Comparison of ENCODE assay signal across 17 cellular contexts in the genomic region with DNA sequence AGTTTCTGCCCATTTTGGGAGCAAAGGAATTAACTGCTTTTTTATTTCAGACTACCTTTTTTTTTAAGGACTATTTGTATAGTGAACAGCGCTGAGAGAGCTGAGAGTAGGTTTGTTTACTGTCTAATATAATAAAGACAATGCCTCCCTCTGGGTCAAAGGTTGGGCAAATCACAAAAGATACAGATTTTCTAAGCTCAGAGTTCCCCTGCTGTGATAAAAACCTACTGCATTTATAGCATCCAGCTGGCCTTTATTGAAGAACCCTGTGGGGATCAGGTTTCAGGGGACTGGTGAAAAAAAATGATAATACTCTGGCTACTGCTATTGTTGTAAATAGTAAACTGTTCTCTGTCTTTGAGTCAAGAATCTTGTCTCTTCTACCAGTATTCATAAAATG. TPM values are rescaled to one million over a fixed set of nuclear protein-coding genes. Genes with fewer than 3 reads are reported as not detected.
DNase-seq lines count a peak whose midpoint lies in the region; ATAC-seq and TF ChIP-seq lines count a peak whose summit lies in the region.
"Had no signal": no experiment of that assay in that cellular context is flagged by ENCODE, and none has a peak within 500 bp of the region (broad histone marks: within the 10 kb centered on the region; RNA-seq: fewer than 3 reads in every experiment).

No MANE protein-coding gene starts in this region.

- H3K79me2 ChIP-seq in KMS-11 (ENCODE audit: insufficient read depth, low read depth) = no peaks in the 10 kb centered on the region

- H2AFZ ChIP-seq in KMS-11 (ENCODE audit: low read depth) = peak overlapping the region; percentile 5; the same call in 1 of the 2 replicates

- in situ Hi-C loops in GM13977 (cut with MboI; ENCODE audit: low pct_unique_long_range_greater_than_20kb, low sequenced_read_pairs, unreplicated experiment) = loop anchor here (25.0 kb wide), 1 partner anchor 692 kb away; no protein-coding TSS in a partner anchor

- no peaks in the 10 kb centered on the region for H3K9me3 ChIP-seq in left ventricle myocardium inferior (replicated peaks)
- H3K9me3 ChIP-seq in T-helper 17 cell (ENCODE audit: control insufficient read depth, low read length, poor library complexity, severe bottlenecking) = no peaks in the 10 kb centered on the region

- H3K27ac Mint-ChIP-seq in T-helper 17 cell = no peak overlapping the region
- H3K27ac Mint-ChIP-seq: activated naive CD8-positive, alpha-beta T cell treated with anti-CD3 and anti-CD28 coated beads for 36 hours; T-cell had no signal

- no peak overlapping the region for H3K4me3 Mint-ChIP-seq in T-helper 17 cell
- H3K4me3 Mint-ChIP-seq: activated naive CD8-positive, alpha-beta T cell treated with anti-CD3 and anti-CD28 coated beads for 36 hours; T-cell had no signal

- peaks cover 10% of the 10 kb centered on the region for H3K27me3 Mint-ChIP-seq in T-helper 17 cell

- H3K4me3 ChIP-seq in KMS-11 (IDR thresholded peaks at IDR 0.05; ENCODE audit: insufficient read depth, low read depth, low read length) (no peak overlapping the region), choroid plexus epithelial cell (ENCODE audit: low read depth, low read length) (no peak overlapping the region), left ventricle myocardium inferior (no peak overlapping the region)

- H3K4me2 ChIP-seq in KMS-11 = no peak overlapping the region; the same call in 1 of the 2 replicates

- H3K4me1 Mint-ChIP-seq in T-helper 17 cell = no peaks in the 10 kb centered on the region
- H3K4me1 Mint-ChIP-seq: activated naive CD8-positive, alpha-beta T cell treated with anti-CD3 and anti-CD28 coated beads for 36 hours; T-cell had no signal

- H3K27ac ChIP-seq in C4-2B (no peak overlapping the region), KMS-11 (no peak overlapping the region), left ventricle myocardium inferior (replicated peaks) (no peak overlapping the region)

- DNase-seq in NCI-H2171 treated with DMSO at 0.1 percent for 48 hours (lab: John Stamatoyannopoulos, UW) (peak; percentile 90), choroid plexus epithelial cell (ENCODE audit: low read depth) (peak; percentile 3), GM13977 (ENCODE audit: low spot score) (no peak), left ventricle myocardium inferior (no peak), T-helper 17 cell (no peak)
- DNase-seq in effector CD4-positive, alpha-beta T cell = no peak
- DNase-seq: activated CD8-positive, alpha-beta memory T cell treated with anti-CD3 and anti-CD28 coated beads, Interleukin-2, amount 50 U/mL, for 4 hours; activated naive CD8-positive, alpha-beta T cell treated with anti-CD3 and anti-CD28 coated beads for 36 hours; central memory CD4-positive, alpha-beta T cell; glutamatergic neuron; IMR-90; kidney; NCI-H1436; T-cell had no signal

- no peaks in the 10 kb centered on the region for H3K36me3 Mint-ChIP-seq in T-helper 17 cell (ENCODE audit: low read depth)
- H3K36me3 Mint-ChIP-seq: activated naive CD8-positive, alpha-beta T cell treated with anti-CD3 and anti-CD28 coated beads for 36 hours; T-cell had no signal

- no peak for ATAC-seq in T-helper 17 cell
- ATAC-seq: activated CD4-positive, CD25-positive, alpha-beta regulatory T cell treated with anti-CD3 and anti-CD28 coated beads, Interleukin-2, amount 50 U/mL, for 24 hours; T-cell had no signal

- H3K9ac ChIP-seq in KMS-11 = no peak overlapping the region

- H3K4me1 ChIP-seq in KMS-11 (ENCODE audit: low read depth, poor library complexity, severe bottlenecking) = peaks cover 8% of the 10 kb centered on the region
- no peaks in the 10 kb centered on the region for H3K4me1 ChIP-seq in left ventricle myocardium inferior

- TF ChIP-seq CTCF in C4-2B (conservative IDR thresholded peaks at IDR 0.05) = peak; percentile 16
- no peak for TF ChIP-seq CTCF in KMS-11 (conservative IDR thresholded peaks at IDR 0.05; ENCODE audit: low read depth, low read length)
- no peak for TF ChIP-seq CTCF in choroid plexus epithelial cell (conservative IDR thresholded peaks at IDR 0.05; ENCODE audit: low read depth, low read length)
- TF ChIP-seq CTCF in GM13977 (IDR thresholded peaks at IDR 0.05; ENCODE audit: extremely low read depth, insufficient read depth, missing control alignments) = no peak
- no peak for TF ChIP-seq CTCF in left ventricle myocardium inferior (IDR thresholded peaks at IDR 0.05; ENCODE audit: borderline replicate concordance)

- H3K27me3 ChIP-seq in KMS-11 (ENCODE audit: insufficient read depth, low read depth) = no peaks in the 10 kb centered on the region
- H3K27me3 ChIP-seq in left ventricle myocardium inferior (ENCODE audit: low read depth) = no peaks in the 10 kb centered on the region

- intact Hi-C loops in left ventricle myocardium inferior (cut with micrococcal nuclease) = loop anchor here (10.0 kb wide), 1 partner anchor 685 kb away; no protein-coding TSS in a partner anchor

- H3K36me3 ChIP-seq in KMS-11 (ENCODE audit: insufficient read depth) = no peaks in the 10 kb centered on the region
- H3K36me3 ChIP-seq in left ventricle myocardium inferior = no peaks in the 10 kb centered on the region

- H4K20me1 ChIP-seq in KMS-11 (ENCODE audit: insufficient read depth) = no peaks in the 10 kb centered on the region; the same call in 1 of the 2 replicates

RNA-seq across cellular contexts. Expression of a gene that starts 28.7 kb away (rescaled TPM):
- total RNA-seq in left ventricle myocardium inferior (27.9 TPM), T-helper 17 cell (100 to 1,000 TPM; 113 to 119 TPM)

RNA-seq across cellular contexts. Expression of a gene that starts 28.8 kb away (rescaled TPM):
- total RNA-seq in left ventricle myocardium inferior (15.8 TPM), T-helper 17 cell (10 to 100 TPM; 11.8 to 11.9 TPM)

Comparison
In these comparisons a context has a peak if more than half of its experiments do, and no peak if none do; other contexts are left out.
1. DNase-seq: peak in NCI-H2171 treated with DMSO at 0.1 percent for 48 hours (single experiment) and choroid plexus epithelial cell (single experiment); none in effector CD4-positive, alpha-beta T cell (single experiment), GM13977 (single experiment), left ventricle myocardium inferior (single experiment) and T-helper 17 cell (0 of 3).